ENCODE assay signal across 24 cellular contexts in genomic region chr18:30925795-30926194, GRCh38.
"Had no signal": no experiment of that assay in that cellular context is flagged by ENCODE, and none has a peak within 500 bp of the region (broad histone marks: within the 10 kb centered on the region; RNA-seq: fewer than 3 reads in every experiment).

No MANE protein-coding gene starts in this region.

- H3K4me1 Mint-ChIP-seq: activated naive CD4-positive, alpha-beta T cell treated with anti-CD3 and anti-CD28 coated beads, Interleukin-2, amount 50 U/mL, for 24 hours; brain; T-helper 17 cell had no signal

- DNase-seq: activated CD4-positive, alpha-beta T cell treated with anti-CD3 and anti-CD28 coated beads for 48 hours; activated CD4-positive, alpha-beta T cell treated with anti-CD3 and anti-CD28 coated beads, Interleukin-2, amount 50 U/mL, for 4 hours; activated CD4-positive, CD25-positive, alpha-beta regulatory T cell treated with anti-CD3 and anti-CD28 coated beads, Interleukin-2, amount 50 U/mL, for 72 hours; activated CD8-positive, alpha-beta memory T cell treated with anti-CD3 and anti-CD28 coated beads, Interleukin-2, amount 50 U/mL, for 48 hours; activated CD8-positive, alpha-beta T cell treated with anti-CD3 and anti-CD28 coated beads, Interleukin-2, amount 10 ng/mL, durations not matched to agents 7 days and 5 days; activated effector memory CD4-positive, alpha-beta T cell treated with Interleukin-2 at 50 U/mL for 16 hours; activated naive CD4-positive, alpha-beta T cell; activated T-cell treated with anti-CD3 and anti-CD28 coated beads, Interleukin-2, amount 50 U/mL, for 24 hours; amniotic stem cell; NCI-H1105 treated with DMSO at 0.1 percent for 48 hours; NCI-H1436 treated with DMSO at 0.1 percent for 48 hours; NCI-H187; NCI-H2081 treated with DMSO at 0.1 percent for 48 hours; NCI-H446; NCI-H524; PC-3; SHP77; T-helper 17 cell; T-helper 9 cell had no signal

- H3K36me3 Mint-ChIP-seq: activated naive CD4-positive, alpha-beta T cell treated with anti-CD3 and anti-CD28 coated beads, Interleukin-2, amount 50 U/mL, for 24 hours; brain; WTC11 had no signal

- H3K4me3 Mint-ChIP-seq: activated CD8-positive, alpha-beta T cell treated with anti-CD3 and anti-CD28 coated beads, Interleukin-2, amount 10 ng/mL, durations not matched to agents 7 days and 5 days; activated naive CD4-positive, alpha-beta T cell treated with anti-CD3 and anti-CD28 coated beads, Interleukin-2, amount 50 U/mL, for 24 hours; activated T-cell treated with anti-CD3 and anti-CD28 coated beads, Interleukin-2, amount 50 U/mL, for 24 hours; activated T-helper 1 cell treated with anti-CD3 and anti-CD28 coated beads, Interleukin-12 subunit alpha, Interleukin-12 subunit beta, Interleukin-2, Interleukin-4 antibody, amounts not matched to agents 30 ng/mL and 10 ng/mL and 1 ng/mL, durations not matched to agents 14 hours and 24 hours and 36 hours; brain; T-helper 17 cell; WTC11 had no signal

- H3K4me3 ChIP-seq: ascending aorta had no signal

- ATAC-seq: activated CD8-positive, alpha-beta T cell treated with anti-CD3 and anti-CD28 coated beads, Interleukin-2, amount 10 ng/mL, durations not matched to agents 7 days and 5 days; PC-3; T-helper 17 cell; WTC11 had no signal

- H3K9me3 Mint-ChIP-seq: activated naive CD4-positive, alpha-beta T cell treated with anti-CD3 and anti-CD28 coated beads, Interleukin-2, amount 50 U/mL, for 24 hours; brain had no signal

- H3K27me3 Mint-ChIP-seq: activated naive CD4-positive, alpha-beta T cell treated with anti-CD3 and anti-CD28 coated beads, Interleukin-2, amount 50 U/mL, for 24 hours; activated T-cell treated with anti-CD3 and anti-CD28 coated beads, Interleukin-2, amount 50 U/mL, for 24 hours; brain; T-helper 17 cell had no signal

- H3K27ac Mint-ChIP-seq: activated CD8-positive, alpha-beta T cell treated with anti-CD3 and anti-CD28 coated beads, Interleukin-2, amount 10 ng/mL, durations not matched to agents 7 days and 5 days; activated naive CD4-positive, alpha-beta T cell treated with anti-CD3 and anti-CD28 coated beads, Interleukin-2, amount 50 U/mL, for 24 hours; activated T-cell treated with anti-CD3 and anti-CD28 coated beads, Interleukin-2, amount 50 U/mL, for 24 hours; activated T-helper 1 cell treated with anti-CD3 and anti-CD28 coated beads, Interleukin-12 subunit alpha, Interleukin-12 subunit beta, Interleukin-2, Interleukin-4 antibody, amounts not matched to agents 30 ng/mL and 10 ng/mL and 1 ng/mL, durations not matched to agents 14 hours and 24 hours and 36 hours; brain; T-helper 17 cell; WTC11 had no signal
